28 cellular contexts compared by ENCODE assay signal in genomic region chr3:44326515-44326914, GRCh38.
"Had no signal": no experiment of that assay in that cellular context is flagged by ENCODE, and none has a peak within 500 bp of the region (broad histone marks: within the 10 kb centered on the region; RNA-seq: fewer than 3 reads in every experiment).

No MANE protein-coding gene starts in this region.

- H3K9me3 ChIP-seq: ovary, right lobe of liver, sigmoid colon, stomach, thoracic aorta, thyroid gland, tibial nerve, upper lobe of left lung, vagina had no signal

- H3K9me3 Mint-ChIP-seq: natural killer cell; nephron; neural progenitor cell; stimulated activated effector memory CD8-positive, alpha-beta T cell treated with anti-CD3 and anti-CD28 coated beads, Interleukin-12 subunit alpha, Interleukin-12 subunit beta, amount 100 ng/mL, for 72 hours; stimulated activated naive B cell treated with anti-CD40 and anti-IgM and Interleukin-4, amounts not matched to agents 10 μg/mL and 1 μg/mL and 100 μg/mL, for 72 hours; stimulated activated naive CD8-positive, alpha-beta T cell treated with anti-CD3 and anti-CD28 coated beads, Interleukin-15, Interleukin-2, amounts not matched to agents 100 ng/mL and 50 ng/mL, for 24 hours had no signal

- H3K36me3 ChIP-seq: neural progenitor cell, ovary, right lobe of liver, sigmoid colon, stomach, thoracic aorta, thyroid gland, tibial nerve, upper lobe of left lung, vagina had no signal

- H3K27me3 Mint-ChIP-seq: progenitor cell of endocrine pancreas had no signal

- H3K4me3 Mint-ChIP-seq: natural killer cell; nephron; neural progenitor cell; stimulated activated effector memory CD8-positive, alpha-beta T cell treated with anti-CD3 and anti-CD28 coated beads, Interleukin-12 subunit alpha, Interleukin-12 subunit beta, amount 100 ng/mL, for 72 hours; stimulated activated naive B cell treated with anti-CD40 and anti-IgM and Interleukin-4, amounts not matched to agents 10 μg/mL and 1 μg/mL and 100 μg/mL, for 72 hours; stimulated activated naive CD8-positive, alpha-beta T cell treated with anti-CD3 and anti-CD28 coated beads, Interleukin-15, Interleukin-2, amounts not matched to agents 100 ng/mL and 50 ng/mL, for 24 hours had no signal

- H3K36me3 Mint-ChIP-seq: neural progenitor cell; stimulated activated effector memory CD8-positive, alpha-beta T cell treated with anti-CD3 and anti-CD28 coated beads, Interleukin-12 subunit alpha, Interleukin-12 subunit beta, amount 100 ng/mL, for 72 hours; stimulated activated naive B cell treated with anti-CD40 and anti-IgM and Interleukin-4, amounts not matched to agents 10 μg/mL and 1 μg/mL and 100 μg/mL, for 72 hours had no signal

- H3K9ac ChIP-seq: neural progenitor cell, parathyroid adenoma had no signal

- H3K4me3 ChIP-seq: neural progenitor cell, ovary, psoas muscle, right lobe of liver, sigmoid colon, stomach, thoracic aorta, thyroid gland, tibial nerve, upper lobe of left lung, vagina had no signal

- H3K27me3 ChIP-seq: neural progenitor cell, ovary, right lobe of liver, sigmoid colon, stomach, thyroid gland, tibial nerve, upper lobe of left lung, vagina had no signal

- H3K27ac ChIP-seq: neural progenitor cell, ovary, parathyroid adenoma, psoas muscle, right lobe of liver, sigmoid colon, stomach, thoracic aorta, thyroid gland, tibial nerve, upper lobe of left lung, vagina had no signal

- H3K79me2 ChIP-seq: parathyroid adenoma had no signal

- ATAC-seq: natural killer cell; psoas muscle; right cardiac atrium; right lobe of liver; stimulated activated effector memory CD8-positive, alpha-beta T cell treated with anti-CD3 and anti-CD28 coated beads, Interleukin-12 subunit alpha, Interleukin-12 subunit beta, amount 100 ng/mL, for 72 hours; stimulated activated naive B cell treated with anti-CD40 and anti-IgM and Interleukin-4, amounts not matched to agents 10 μg/mL and 1 μg/mL and 100 μg/mL, for 72 hours had no signal

- H3K4me1 Mint-ChIP-seq: natural killer cell; nephron; neural progenitor cell; stimulated activated effector memory CD8-positive, alpha-beta T cell treated with anti-CD3 and anti-CD28 coated beads, Interleukin-12 subunit alpha, Interleukin-12 subunit beta, amount 100 ng/mL, for 72 hours; stimulated activated naive B cell treated with anti-CD40 and anti-IgM and Interleukin-4, amounts not matched to agents 10 μg/mL and 1 μg/mL and 100 μg/mL, for 72 hours had no signal

- H3K27ac Mint-ChIP-seq: natural killer cell; nephron; neural progenitor cell; progenitor cell of endocrine pancreas; stimulated activated effector memory CD8-positive, alpha-beta T cell treated with anti-CD3 and anti-CD28 coated beads, Interleukin-12 subunit alpha, Interleukin-12 subunit beta, amount 100 ng/mL, for 72 hours; stimulated activated naive B cell treated with anti-CD40 and anti-IgM and Interleukin-4, amounts not matched to agents 10 μg/mL and 1 μg/mL and 100 μg/mL, for 72 hours; stimulated activated naive CD8-positive, alpha-beta T cell treated with anti-CD3 and anti-CD28 coated beads, Interleukin-15, Interleukin-2, amounts not matched to agents 100 ng/mL and 50 ng/mL, for 24 hours had no signal

- H3K4me2 ChIP-seq: neural progenitor cell had no signal

- DNase-seq: natural killer cell; occipital lobe; ovary; posterior cingulate gyrus; psoas muscle; right cardiac atrium; right lobe of liver; sigmoid colon; small intestine; stimulated activated CD4-positive, alpha-beta T cell treated with anti-CD3 and anti-CD28 coated beads, Interleukin-15, amount 100 ng/mL, for 24 hours; stimulated activated CD4-positive, alpha-beta T cell treated with anti-CD3 and anti-CD28 coated beads, Interleukin-2, amount 100 ng/mL, for 24 hours; stimulated activated CD4-positive, alpha-beta T cell treated with anti-CD3 and anti-CD28 coated beads, Interleukin-2, amount 100 ng/mL, for 48 hours; stimulated activated CD4-positive, alpha-beta T cell treated with anti-CD3 and anti-CD28 coated beads, Interleukin-4, amount 100 ng/mL, for 24 hours; stimulated activated naive B cell treated with anti-CD40 and anti-IgM and Interleukin-4, amounts not matched to agents 10 μg/mL and 1 μg/mL and 100 μg/mL, for 72 hours; stimulated activated naive CD4-positive, alpha-beta T cell treated with Interleukin-2 at 50 U/mL for 16 hours; stomach; thyroid gland; trophoblast cell; upper lobe of left lung had no signal

- H2AFZ ChIP-seq: neural progenitor cell, parathyroid adenoma had no signal

- H3K4me1 ChIP-seq: neural progenitor cell, psoas muscle, sigmoid colon, thyroid gland, tibial nerve, upper lobe of left lung, vagina had no signal
